In the genomic region with DNA sequence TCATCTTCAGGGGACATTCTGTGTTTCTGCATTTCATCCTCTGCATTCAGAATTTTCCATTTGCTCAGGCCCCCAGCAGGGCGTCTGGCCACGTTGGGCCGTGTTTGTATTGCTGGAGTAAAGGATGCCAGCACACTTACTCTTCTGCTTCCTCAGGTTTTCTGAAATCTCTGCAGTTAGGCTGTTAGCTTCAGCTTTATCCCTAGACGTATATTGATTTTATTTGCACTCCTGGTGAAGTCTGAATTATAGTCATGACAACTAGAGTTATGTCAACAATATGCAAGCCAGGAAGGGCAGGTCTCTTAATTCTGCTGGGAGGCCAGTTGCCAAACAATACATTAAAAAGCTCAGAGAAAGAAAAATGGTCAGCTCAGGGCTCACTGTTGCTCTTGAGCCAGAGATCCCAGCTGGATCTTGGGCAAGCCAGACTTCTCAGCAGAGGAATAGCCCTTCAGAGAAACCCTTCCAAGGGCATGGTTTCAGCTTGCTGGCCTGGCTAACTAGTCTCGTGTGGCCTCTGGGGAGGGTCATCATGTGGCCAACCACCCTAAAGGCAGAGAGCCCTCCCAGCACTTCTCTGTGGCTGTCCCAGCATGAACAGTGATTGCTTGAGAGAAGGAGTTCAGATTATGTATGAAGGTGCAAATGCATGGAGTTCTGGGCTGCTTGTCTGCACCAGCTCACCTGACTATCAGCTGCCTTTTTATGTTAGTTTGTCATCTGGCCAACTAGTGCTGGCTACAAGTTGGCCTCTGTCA, we compare ENCODE assay signal across 10 cellular contexts.
DNase-seq lines count a peak whose midpoint lies in the region; ATAC-seq and TF ChIP-seq lines count a peak whose summit lies in the region.
"Had no signal": no experiment of that assay in that cellular context is flagged by ENCODE, and none has a peak within 500 bp of the region (broad histone marks: within the 10 kb centered on the region; RNA-seq: fewer than 3 reads in every experiment).

No MANE protein-coding gene starts in this region.

- H3K9me3 ChIP-seq in mucosa of rectum (ENCODE audit: control insufficient read depth in 2 of 2, low read length in 2 of 2), result no peaks in the 10 kb centered on the region

- H3K9ac ChIP-seq in mucosa of rectum (ENCODE audit: low read depth in 1 of 2, low read length in 2 of 2), result peak overlapping the region in 1 of 2 donors; percentile 3

- H3K27me3 ChIP-seq in mucosa of rectum (ENCODE audit: control insufficient read depth in 2 of 2, insufficient read depth in 2 of 2, low read length in 2 of 2), result no peaks in the 10 kb centered on the region

- H3K27ac ChIP-seq in cingulate gyrus (ENCODE audit: low read depth, low read length) (peak overlapping the region; percentile 69), mucosa of rectum (ENCODE audit: low read depth in 2 of 2, low read length in 2 of 2) (peak overlapping the region; percentile 58 to 64)

- no peak for ATAC-seq in GM18505 (IDR thresholded peaks at IDR 0.05; ENCODE audit: unreplicated experiment)

- peak overlapping the region in 1 of 2 donors; percentile 14 for H3K4me3 ChIP-seq in mucosa of rectum (ENCODE audit: low read length in 2 of 2)

- H3K36me3 ChIP-seq in mucosa of rectum (ENCODE audit: control insufficient read depth in 2 of 2, insufficient read depth in 2 of 2, low read length in 2 of 2), result no peaks in the 10 kb centered on the region

- peaks cover 19 to 25% of the 10 kb centered on the region in 2 donors for H3K4me1 ChIP-seq in mucosa of rectum (ENCODE audit: control insufficient read depth in 2 of 2, insufficient read depth in 2 of 2, low read length in 2 of 2)

- DNase-seq in DMS153 (lab: John Stamatoyannopoulos, UW), result peak; percentile 66
- DNase-seq in NCI-H2029 treated with DMSO at 0.1 percent for 48 hours (lab: John Stamatoyannopoulos, UW), result peak; percentile 30
- DNase-seq in NCI-H1048 (lab: John Stamatoyannopoulos, UW), result no peak
- no peak for DNase-seq in germinal center (ENCODE audit: low spot score)
- no peak for DNase-seq in OCI-M1 (lab: John Stamatoyannopoulos, UW)
- DNase-seq: activated CD4-positive, alpha-beta T cell treated with anti-CD3 and anti-CD28 coated beads for 1 hour; NCI-H526 had no signal

- TF ChIP-seq POLR2A in GM18505 (IDR thresholded peaks at IDR 0.05; ENCODE audit: borderline replicate concordance, extremely low read depth, insufficient read depth, insufficient read length), result no peak

Comparison
In these comparisons a context has a peak if more than half of its experiments do, and no peak if none do; other contexts are left out.
1. DNase-seq: peak in DMS153 (single experiment) and NCI-H2029 treated with DMSO at 0.1 percent for 48 hours (single experiment); none in NCI-H1048 (single experiment), germinal center (single experiment) and OCI-M1 (single experiment).